1 cellular context compared by ENCODE assay signal in the genomic region with DNA sequence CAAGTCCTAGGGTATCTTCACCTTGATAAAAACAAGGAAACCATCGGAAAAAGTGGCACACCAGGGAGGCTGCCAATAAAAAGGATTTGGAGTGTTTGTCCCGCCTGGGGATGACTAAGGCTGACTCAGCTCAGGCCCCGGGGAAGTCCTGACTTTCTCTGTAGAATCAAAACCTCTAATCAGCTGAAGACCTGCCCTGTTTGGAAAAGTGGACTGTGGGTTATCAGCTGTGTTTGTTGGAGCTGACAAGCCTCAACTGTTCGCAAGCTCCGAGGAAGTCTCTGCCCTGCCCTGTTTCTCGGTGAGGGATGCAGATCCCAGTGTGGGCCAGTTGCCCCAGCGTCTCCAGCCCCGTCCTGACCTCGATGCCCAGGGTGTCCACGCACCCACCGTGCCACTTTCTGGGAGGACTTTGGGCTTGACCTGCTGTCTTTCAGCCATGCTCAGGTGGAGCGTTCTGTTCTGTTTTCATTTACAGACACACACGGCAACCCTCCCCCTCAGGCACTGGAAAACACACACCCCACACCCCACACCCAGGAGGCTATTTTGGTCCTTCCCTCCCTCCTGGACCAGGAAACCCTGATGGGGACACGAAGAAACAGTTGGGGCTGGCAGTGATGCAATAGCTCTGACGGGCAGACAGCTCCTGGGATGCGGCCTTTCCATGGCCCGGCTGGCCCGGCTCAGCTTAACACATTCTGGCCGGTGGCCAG.
TF ChIP-seq lines count a peak whose summit lies in the region.

No MANE protein-coding gene starts in this region.

TF ChIP-seq in HepG2, 621 proteins besides CTCF, POLR2A, EP300 and RAD21 (continued from another document and continues in another):
- no peak for TF ChIP-seq ZNF407 (CRISPR knock-in tag; IDR thresholded peaks at IDR 0.05; ENCODE audit: not compliant biosample characterization)
- no peak for TF ChIP-seq ATF7-NPFF (CRISPR knock-in tag; IDR thresholded peaks at IDR 0.05; ENCODE audit: low read depth)
- no peak for TF ChIP-seq ZNF552 (CRISPR knock-in tag; IDR thresholded peaks at IDR 0.05; ENCODE audit: borderline replicate concordance)
- TF ChIP-seq TBL1XR1 (IDR thresholded peaks at IDR 0.05; ENCODE audit: borderline replicate concordance, low read length, partially characterized antibody): no peak
- no peak for TF ChIP-seq SNAPC4 (CRISPR knock-in tag; IDR thresholded peaks at IDR 0.05)
- TF ChIP-seq BCL6 (CRISPR knock-in tag; IDR thresholded peaks at IDR 0.05): peak; percentile 47
- TF ChIP-seq SRF (IDR thresholded peaks at IDR 0.05; ENCODE audit: low read depth, low read length): no peak; the same call in 1 of the 2 replicates
- TF ChIP-seq ZNF724P (CRISPR knock-in tag; IDR thresholded peaks at IDR 0.05; ENCODE audit: borderline replicate concordance): no peak
- peak; percentile 72 for TF ChIP-seq ATF3 (CRISPR knock-in tag; IDR thresholded peaks at IDR 0.05)
- TF ChIP-seq ZNF12 (CRISPR knock-in tag; IDR thresholded peaks at IDR 0.05): no peak
- TF ChIP-seq ZNF629 (CRISPR knock-in tag; conservative IDR thresholded peaks at IDR 0.05): no peak
- no peak for TF ChIP-seq MTF2 (CRISPR knock-in tag; IDR thresholded peaks at IDR 0.05; ENCODE audit: borderline replicate concordance)
- no peak for TF ChIP-seq KAT7 (CRISPR knock-in tag; IDR thresholded peaks at IDR 0.05; ENCODE audit: borderline replicate concordance)
- no peak for TF ChIP-seq ZHX1 (CRISPR knock-in tag; IDR thresholded peaks at IDR 0.05; ENCODE audit: low read depth)
- TF ChIP-seq, protein P1, sequence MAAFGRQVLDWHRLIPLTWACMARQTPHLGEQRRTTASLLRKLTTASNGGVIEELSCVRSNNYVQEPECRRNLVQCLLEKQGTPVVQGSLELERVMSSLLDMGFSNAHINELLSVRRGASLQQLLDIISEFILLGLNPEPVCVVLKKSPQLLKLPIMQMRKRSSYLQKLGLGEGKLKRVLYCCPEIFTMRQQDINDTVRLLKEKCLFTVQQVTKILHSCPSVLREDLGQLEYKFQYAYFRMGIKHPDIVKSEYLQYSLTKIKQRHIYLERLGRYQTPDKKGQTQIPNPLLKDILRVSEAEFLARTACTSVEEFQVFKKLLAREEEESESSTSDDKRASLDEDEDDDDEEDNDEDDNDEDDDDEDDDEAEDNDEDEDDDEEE (CRISPR knock-in tag; IDR thresholded peaks at IDR 0.05): no peak
- TF ChIP-seq ZSCAN25 (CRISPR knock-in tag; IDR thresholded peaks at IDR 0.05): no peak
- TF ChIP-seq STAT6 (CRISPR knock-in tag; IDR thresholded peaks at IDR 0.05; ENCODE audit: borderline replicate concordance): no peak
- TF ChIP-seq, protein P2, sequence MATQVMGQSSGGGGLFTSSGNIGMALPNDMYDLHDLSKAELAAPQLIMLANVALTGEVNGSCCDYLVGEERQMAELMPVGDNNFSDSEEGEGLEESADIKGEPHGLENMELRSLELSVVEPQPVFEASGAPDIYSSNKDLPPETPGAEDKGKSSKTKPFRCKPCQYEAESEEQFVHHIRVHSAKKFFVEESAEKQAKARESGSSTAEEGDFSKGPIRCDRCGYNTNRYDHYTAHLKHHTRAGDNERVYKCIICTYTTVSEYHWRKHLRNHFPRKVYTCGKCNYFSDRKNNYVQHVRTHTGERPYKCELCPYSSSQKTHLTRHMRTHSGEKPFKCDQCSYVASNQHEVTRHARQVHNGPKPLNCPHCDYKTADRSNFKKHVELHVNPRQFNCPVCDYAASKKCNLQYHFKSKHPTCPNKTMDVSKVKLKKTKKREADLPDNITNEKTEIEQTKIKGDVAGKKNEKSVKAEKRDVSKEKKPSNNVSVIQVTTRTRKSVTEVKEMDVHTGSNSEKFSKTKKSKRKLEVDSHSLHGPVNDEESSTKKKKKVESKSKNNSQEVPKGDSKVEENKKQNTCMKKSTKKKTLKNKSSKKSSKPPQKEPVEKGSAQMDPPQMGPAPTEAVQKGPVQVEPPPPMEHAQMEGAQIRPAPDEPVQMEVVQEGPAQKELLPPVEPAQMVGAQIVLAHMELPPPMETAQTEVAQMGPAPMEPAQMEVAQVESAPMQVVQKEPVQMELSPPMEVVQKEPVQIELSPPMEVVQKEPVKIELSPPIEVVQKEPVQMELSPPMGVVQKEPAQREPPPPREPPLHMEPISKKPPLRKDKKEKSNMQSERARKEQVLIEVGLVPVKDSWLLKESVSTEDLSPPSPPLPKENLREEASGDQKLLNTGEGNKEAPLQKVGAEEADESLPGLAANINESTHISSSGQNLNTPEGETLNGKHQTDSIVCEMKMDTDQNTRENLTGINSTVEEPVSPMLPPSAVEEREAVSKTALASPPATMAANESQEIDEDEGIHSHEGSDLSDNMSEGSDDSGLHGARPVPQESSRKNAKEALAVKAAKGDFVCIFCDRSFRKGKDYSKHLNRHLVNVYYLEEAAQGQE (IDR thresholded peaks at IDR 0.05; ENCODE audit: borderline replicate concordance in 1 of 2, low read depth in 1 of 2, low read length in 2 of 2): no peak
- TF ChIP-seq PHF21A (CRISPR knock-in tag; IDR thresholded peaks at IDR 0.05): peak; percentile 72
- TF ChIP-seq SRSF4 (IDR thresholded peaks at IDR 0.05; ENCODE audit: low read depth, low read length, poor library complexity, severe bottlenecking): no peak
- TF ChIP-seq ZFP36 (IDR thresholded peaks at IDR 0.05; ENCODE audit: borderline replicate concordance, low read depth, low read length, partially characterized antibody): no peak
- TF ChIP-seq XBP1 (CRISPR knock-in tag; IDR thresholded peaks at IDR 0.05): no peak
- no peak for TF ChIP-seq ZNF678 (CRISPR knock-in tag; IDR thresholded peaks at IDR 0.05)
- TF ChIP-seq RXRB (CRISPR knock-in tag; IDR thresholded peaks at IDR 0.05; ENCODE audit: borderline replicate concordance): peak; percentile 62
- TF ChIP-seq ONECUT2 (CRISPR knock-in tag; IDR thresholded peaks at IDR 0.05): no peak
